Comparison of ENCODE assay signal across 17 cellular contexts in genomic region chr2:141957827-141958440, GRCh38.
DNase-seq lines count a peak whose midpoint lies in the region; ATAC-seq lines count a peak whose summit lies in the region.
"Had no signal": no experiment of that assay in that cellular context is flagged by ENCODE, and none has a peak within 500 bp of the region (broad histone marks: within the 10 kb centered on the region; RNA-seq: fewer than 3 reads in every experiment).

No MANE protein-coding gene starts in this region.

- no peak for ATAC-seq in GM21529 (IDR thresholded peaks at IDR 0.05; ENCODE audit: unreplicated experiment)
- ATAC-seq: heart left ventricle had no signal

- DNase-seq in DMS53 (lab: John Stamatoyannopoulos, UW): peak; percentile 6
- DNase-seq in DMS53 treated with DMSO at 0.1 percent for 48 hours (lab: John Stamatoyannopoulos, UW; ENCODE audit: unreplicated experiment): no peak
- peak; percentile 7 for DNase-seq in astrocyte of the hippocampus (ENCODE audit: low read depth, low spot score)
- peak; percentile 51 for DNase-seq in globus pallidus (ENCODE audit: low spot score)
- peak; percentile 13 for DNase-seq in renal cortical epithelial cell (ENCODE audit: low read depth)
- no peak for DNase-seq in dedifferentiated amniotic fluid mesenchymal stem cell (ENCODE audit: extremely low spot score)
- no peak for DNase-seq in HuH-7 (ENCODE audit: low spot score)
- DNase-seq: activated CD4-positive, alpha-beta T cell treated with anti-CD3 and anti-CD28 coated beads, Interleukin-2, amount 50 U/mL, for 4 hours; activated CD4-positive, CD25-positive, alpha-beta regulatory T cell; activated naive CD4-positive, alpha-beta T cell treated with Interleukin-2 at 50 U/mL for 16 hours; CD4-positive, CD25-positive, alpha-beta regulatory T cell; EL; heart left ventricle; NCI-H1694 treated with DMSO at 0.1 percent for 48 hours; NCI-H774; T-helper 1 cell had no signal

Comparison
In these comparisons a context has a peak if more than half of its experiments do, and no peak if none do; other contexts are left out.
1. DNase-seq: peak in DMS53 (single experiment), astrocyte of the hippocampus (single experiment), globus pallidus (single experiment) and renal cortical epithelial cell (single experiment); none in DMS53 treated with DMSO at 0.1 percent for 48 hours (single experiment), dedifferentiated amniotic fluid mesenchymal stem cell (single experiment) and HuH-7 (single experiment).